Comparison of ENCODE assay signal across 15 cellular contexts in genomic region chr13:98785968-98786367, GRCh38. TPM values are rescaled to one million over a fixed set of nuclear protein-coding genes. Genes with fewer than 3 reads are reported as not detected.
DNase-seq lines count a peak whose midpoint lies in the region; TF ChIP-seq lines count a peak whose summit lies in the region.
"Had no signal": no experiment of that assay in that cellular context is flagged by ENCODE, and none has a peak within 500 bp of the region (broad histone marks: within the 10 kb centered on the region; RNA-seq: fewer than 3 reads in every experiment).

No MANE protein-coding gene starts in this region.

- H3K27me3 Mint-ChIP-seq in activated CD4-positive, alpha-beta T cell treated with anti-CD3 and anti-CD28 coated beads, Interleukin-2, amount 10 ng/mL, durations not matched to agents 24 days and 14 days, result peaks cover 22% of the 10 kb centered on the region

- H3K27ac Mint-ChIP-seq in activated CD4-positive, alpha-beta T cell treated with anti-CD3 and anti-CD28 coated beads, Interleukin-2, amount 10 ng/mL, durations not matched to agents 24 days and 14 days, result no peak overlapping the region

- H3K36me3 Mint-ChIP-seq in activated CD4-positive, alpha-beta T cell treated with anti-CD3 and anti-CD28 coated beads, Interleukin-2, amount 10 ng/mL, durations not matched to agents 24 days and 14 days (ENCODE audit: low read depth), result no peaks in the 10 kb centered on the region
- H3K36me3 Mint-ChIP-seq: CD8-positive, alpha-beta memory T cell had no signal

- no peak overlapping the region for H3K4me3 ChIP-seq in kidney epithelial cell (ENCODE audit: low read depth, low read length)
- H3K4me3 ChIP-seq in liver (ENCODE audit: low read depth in 1 of 3, low read length in 3 of 3), result no peak overlapping the region
- H3K4me3 ChIP-seq: BLaER1 had no signal

- TF ChIP-seq CTCF in kidney epithelial cell (IDR thresholded peaks at IDR 0.05; ENCODE audit: insufficient read depth, low read length, poor library complexity, severe bottlenecking) (no peak), liver (IDR thresholded peaks at IDR 0.05; ENCODE audit: low read depth, low read length, missing input control) (no peak)

- 51% methylated on average over 6 of the region's 6 CpGs for WGBS in liver

- H3K9me3 Mint-ChIP-seq in activated CD4-positive, alpha-beta T cell treated with anti-CD3 and anti-CD28 coated beads, Interleukin-2, amount 10 ng/mL, durations not matched to agents 24 days and 14 days, result no peaks in the 10 kb centered on the region

- peak; percentile 46 to 56 for TF ChIP-seq RAD21 in liver (IDR thresholded peaks at IDR 0.05)

- H3K27me3 ChIP-seq in kidney epithelial cell (ENCODE audit: control insufficient read depth, insufficient read depth, low read length), result peaks cover 2% of the 10 kb centered on the region
- H3K27me3 ChIP-seq in liver (ENCODE audit: control insufficient read depth in 4 of 4, insufficient read depth in 4 of 4, low read length in 3 of 4), result no peaks in the 10 kb centered on the region
- H3K27me3 ChIP-seq: BLaER1 had no signal

- peak overlapping the region in 1 of 2 donors; percentile 9 for H3K27ac ChIP-seq in liver (ENCODE audit: low read depth in 1 of 2, low read length in 2 of 2)
- H3K27ac ChIP-seq: BLaER1 had no signal

- DNase-seq in DMS79 (lab: John Stamatoyannopoulos, UW) (peak; percentile 77), kidney epithelial cell (ENCODE audit: low read depth) (peak; percentile 14), renal cortical epithelial cell (ENCODE audit: low read depth) (peak; percentile 92), NAMALWA (ENCODE audit: low spot score) (no peak)
- DNase-seq in activated CD4-positive, alpha-beta T cell treated with anti-CD3 and anti-CD28 coated beads, Interleukin-2, amount 10 ng/mL, durations not matched to agents 24 days and 14 days, result no peak
- no peak for DNase-seq in effector CD4-positive, alpha-beta T cell
- DNase-seq: 8988T; AML-193; Caco-2; CD8-positive, alpha-beta memory T cell; DND-41; GDM1 had no signal

- H3K9ac ChIP-seq in liver (ENCODE audit: low read depth in 1 of 2, low read length in 2 of 2), result no peak overlapping the region
- H3K9ac ChIP-seq: BLaER1 had no signal

- H3K9me3 ChIP-seq in liver (ENCODE audit: control insufficient read depth in 4 of 4, low read length in 3 of 4), result no peaks in the 10 kb centered on the region
- H3K9me3 ChIP-seq: BLaER1, Caco-2 had no signal

- no peaks in the 10 kb centered on the region for H3K36me3 ChIP-seq in kidney epithelial cell (ENCODE audit: control insufficient read depth, insufficient read depth, low read length)
- no peaks in the 10 kb centered on the region for H3K36me3 ChIP-seq in liver (ENCODE audit: control insufficient read depth in 4 of 4, insufficient read depth in 3 of 4, low read depth in 1 of 4, low read length in 3 of 4)
- H3K36me3 ChIP-seq: BLaER1 had no signal

- intact Hi-C loops in activated CD4-positive, alpha-beta T cell treated with anti-CD3 and anti-CD28 coated beads, Interleukin-2, amount 10 ng/mL, durations not matched to agents 24 days and 14 days (cut with micrococcal nuclease), result no loop called here

- H3K4me1 Mint-ChIP-seq in activated CD4-positive, alpha-beta T cell treated with anti-CD3 and anti-CD28 coated beads, Interleukin-2, amount 10 ng/mL, durations not matched to agents 24 days and 14 days, result no peaks in the 10 kb centered on the region

- no peak overlapping the region for H3K4me3 Mint-ChIP-seq in activated CD4-positive, alpha-beta T cell treated with anti-CD3 and anti-CD28 coated beads, Interleukin-2, amount 10 ng/mL, durations not matched to agents 24 days and 14 days
- H3K4me3 Mint-ChIP-seq: CD8-positive, alpha-beta memory T cell had no signal

- H3K4me1 ChIP-seq in liver (ENCODE audit: control insufficient read depth in 4 of 4, insufficient read depth in 4 of 4, low read length in 3 of 4), result peaks cover 0 to 15% (median 9%) of the 10 kb centered on the region in 4 donors
- H3K4me1 ChIP-seq: BLaER1 had no signal

TF ChIP-seq in liver, 16 proteins besides CTCF, POLR2A, EP300 and RAD21:
- TF ChIP-seq ZBTB33 (IDR thresholded peaks at IDR 0.05) (no peak), FOXA2 (IDR thresholded peaks at IDR 0.05) (peak; percentile 58), YY1 (IDR thresholded peaks at IDR 0.05) (peak; percentile 55), REST (IDR thresholded peaks at IDR 0.05) (no peak), GABPA (IDR thresholded peaks at IDR 0.05 in 1 of 2, conservative IDR thresholded peaks at IDR 0.05 in 1 of 2) (no peak), HNF4A (conservative IDR thresholded peaks at IDR 0.05) (peak; percentile 82 to 91), FOXA1 (IDR thresholded peaks at IDR 0.05) (no peak), NR2F2 (IDR thresholded peaks at IDR 0.05) (peak; percentile 21), JUND (IDR thresholded peaks at IDR 0.05) (peak in 1 of 2 donors; percentile 62), ATF3 (IDR thresholded peaks at IDR 0.05) (no peak), TAF1 (conservative IDR thresholded peaks at IDR 0.05) (no peak), RXRA (IDR thresholded peaks at IDR 0.05) (peak; percentile 62 to 82), MAX (IDR thresholded peaks at IDR 0.05) (peak; percentile 89), SP1 (IDR thresholded peaks at IDR 0.05) (peak; percentile 71), HNF4G (IDR thresholded peaks at IDR 0.05) (peak; percentile 65), EGR1 (IDR thresholded peaks at IDR 0.05; ENCODE audit: low read depth in 2 of 2) (peak in 1 of 2 donors; percentile 71)

RNA-seq across cellular contexts. Expression of gene SLC15A1, which starts 33.5 kb away (rescaled TPM):
- total RNA-seq in kidney epithelial cell (0.68 and 1.1 TPM in 2 replicates), liver (10 to 100 TPM in 1 of 2 donors, 1 to 10 TPM in 1; 8.4 to 19.7 TPM), renal cortical epithelial cell (1.4 and 4.9 TPM in 2 replicates)
- polyA plus RNA-seq in liver, result 10 to 100 TPM in 1 of 2 donors, 1 to 10 TPM in 1; 5.8 to 14.8 TPM
- not detected in 2 replicates for total RNA-seq in activated CD4-positive, alpha-beta T cell treated with anti-CD3 and anti-CD28 coated beads, Interleukin-2, amount 10 ng/mL, durations not matched to agents 24 days and 14 days
- total RNA-seq: CD8-positive, alpha-beta memory T cell; HT1080 had no signal
- polyA plus RNA-seq: CD8-positive, alpha-beta memory T cell had no signal

Comparison
In these comparisons a context has a peak if more than half of its experiments do, and no peak if none do; other contexts are left out.
1. DNase-seq: peak in DMS79 (single experiment), kidney epithelial cell (single experiment) and renal cortical epithelial cell (single experiment); none in activated CD4-positive, alpha-beta T cell treated with anti-CD3 and anti-CD28 coated beads, Interleukin-2, amount 10 ng/mL, durations not matched to agents 24 days and 14 days (single experiment), NAMALWA (single experiment) and effector CD4-positive, alpha-beta T cell (single experiment).